In genomic region chr4:169068423-169068822, GRCh38 we compare ENCODE assay signal across 14 cellular contexts. TPM values are rescaled to one million over a fixed set of nuclear protein-coding genes. Genes with fewer than 3 reads are reported as not detected.
A peak's percentile ranks its signal among the peaks of the same experiment; 100 is the strongest.
DNase-seq lines count a peak whose midpoint lies in the region; ATAC-seq and TF ChIP-seq lines count a peak whose summit lies in the region.
"Had no signal": no experiment of that assay in that cellular context is flagged by ENCODE, and none has a peak within 500 bp of the region (broad histone marks: within the 10 kb centered on the region; RNA-seq: fewer than 3 reads in every experiment).

No MANE protein-coding gene starts in this region.

- H3K36me3 Mint-ChIP-seq in activated CD8-positive, alpha-beta T cell treated with anti-CD3 and anti-CD28 coated beads for 36 hours (ENCODE audit: low read depth), result no peaks in the 10 kb centered on the region
- no peaks in the 10 kb centered on the region for H3K36me3 Mint-ChIP-seq in osteocyte (ENCODE audit: unreplicated experiment)
- H3K36me3 Mint-ChIP-seq: activated CD4-positive, alpha-beta memory T cell treated with anti-CD3 and anti-CD28 coated beads for 36 hours; CD8-positive, alpha-beta memory T cell had no signal

- H3K4me3 ChIP-seq in effector memory CD4-positive, alpha-beta T cell (ENCODE audit: insufficient read depth, low read depth, low read length, poor library complexity, severe bottlenecking), result no peak overlapping the region
- no peak overlapping the region for H3K4me3 ChIP-seq in tibial artery
- H3K4me3 ChIP-seq: adrenal gland, dorsolateral prefrontal cortex, gastrocnemius medialis had no signal

- H3K27me3 ChIP-seq in effector memory CD4-positive, alpha-beta T cell (replicated peaks; ENCODE audit: control insufficient read depth, insufficient read depth, low read length, poor library complexity, severe bottlenecking), result no peaks in the 10 kb centered on the region
- H3K27me3 ChIP-seq in tibial artery, result no peaks in the 10 kb centered on the region
- H3K27me3 ChIP-seq: adrenal gland, dorsolateral prefrontal cortex, gastrocnemius medialis had no signal

- no peaks in the 10 kb centered on the region for H3K4me1 ChIP-seq in effector memory CD4-positive, alpha-beta T cell (ENCODE audit: control insufficient read depth, insufficient read depth, low read length, poor library complexity, severe bottlenecking)
- peaks cover 0 to 10% (median 5%) of the 10 kb centered on the region in 4 donors for H3K4me1 ChIP-seq in tibial artery
- H3K4me1 ChIP-seq: gastrocnemius medialis had no signal

- no peak for TF ChIP-seq CTCF in activated CD8-positive, alpha-beta T cell treated with anti-CD3 and anti-CD28 coated beads for 36 hours (IDR thresholded peaks at IDR 0.05)
- TF ChIP-seq CTCF in osteocyte (IDR thresholded peaks at IDR 0.05) (no peak), tibial artery (IDR thresholded peaks at IDR 0.05) (no peak)

- no peak for DNase-seq in activated CD8-positive, alpha-beta T cell treated with anti-CD3 and anti-CD28 coated beads for 36 hours
- DNase-seq in osteocyte (ENCODE audit: extremely low spot score, unreplicated experiment) (no peak), tibial artery (no peak)
- no peak for DNase-seq in effector memory CD4-positive, alpha-beta T cell
- DNase-seq: activated CD4-positive, alpha-beta memory T cell treated with anti-CD3 and anti-CD28 coated beads for 36 hours; CD8-positive, alpha-beta memory T cell; dorsolateral prefrontal cortex; gastrocnemius medialis; NCI-H1436 treated with DMSO at 0.1 percent for 48 hours had no signal

- CTCF ChIA-PET in activated CD8-positive, alpha-beta T cell treated with anti-CD3 and anti-CD28 coated beads for 36 hours (lab: Charles Lee), result interaction anchor here (1.5 kb wide), 1 partner anchor 417 kb away, joined by 4 read pairs; no protein-coding TSS in a partner anchor

- POLR2A ChIA-PET in activated CD8-positive, alpha-beta T cell treated with anti-CD3 and anti-CD28 coated beads for 36 hours (lab: Charles Lee), result no interaction called here

- H3K9me3 Mint-ChIP-seq in activated CD8-positive, alpha-beta T cell treated with anti-CD3 and anti-CD28 coated beads for 36 hours, result no peaks in the 10 kb centered on the region
- H3K9me3 Mint-ChIP-seq in osteocyte (ENCODE audit: unreplicated experiment), result peaks cover 5% of the 10 kb centered on the region
- H3K9me3 Mint-ChIP-seq: activated CD4-positive, alpha-beta memory T cell treated with anti-CD3 and anti-CD28 coated beads for 36 hours; CD8-positive, alpha-beta memory T cell had no signal

- peaks cover 2% of the 10 kb centered on the region for H3K4me1 Mint-ChIP-seq in activated CD8-positive, alpha-beta T cell treated with anti-CD3 and anti-CD28 coated beads for 36 hours (ENCODE audit: low read depth)
- H3K4me1 Mint-ChIP-seq in osteocyte (ENCODE audit: unreplicated experiment), result peaks cover 25% of the 10 kb centered on the region

- no peak overlapping the region for H3K27ac ChIP-seq in effector memory CD4-positive, alpha-beta T cell (ENCODE audit: insufficient read depth, low read length, poor library complexity, severe bottlenecking)
- H3K27ac ChIP-seq in tibial artery, result no peak overlapping the region
- H3K27ac ChIP-seq: adrenal gland, dorsolateral prefrontal cortex, gastrocnemius medialis had no signal

- intact Hi-C loops in activated CD8-positive, alpha-beta T cell treated with anti-CD3 and anti-CD28 coated beads for 36 hours (cut with micrococcal nuclease), result no loop called here
- intact Hi-C loops in tibial artery (cut with DNase I; ENCODE audit: low total_unique reads), result no loop called here

- H3K36me3 ChIP-seq in effector memory CD4-positive, alpha-beta T cell (ENCODE audit: control insufficient read depth, insufficient read depth, low read length), result no peaks in the 10 kb centered on the region
- no peaks in the 10 kb centered on the region for H3K36me3 ChIP-seq in tibial artery
- H3K36me3 ChIP-seq: adrenal gland, gastrocnemius medialis had no signal

- ATAC-seq in GM18498 (IDR thresholded peaks at IDR 0.05; ENCODE audit: unreplicated experiment) (peak; percentile 79), HG02884 (IDR thresholded peaks at IDR 0.05; ENCODE audit: unreplicated experiment) (peak; percentile 82), GM21423 (IDR thresholded peaks at IDR 0.05; ENCODE audit: unreplicated experiment) (no peak), GM18870 (IDR thresholded peaks at IDR 0.05; ENCODE audit: unreplicated experiment) (no peak)
- peak; percentile 42 for ATAC-seq in activated CD8-positive, alpha-beta T cell treated with anti-CD3 and anti-CD28 coated beads for 36 hours
- ATAC-seq: gastrocnemius medialis had no signal

- H3K9me3 ChIP-seq in effector memory CD4-positive, alpha-beta T cell (ENCODE audit: control insufficient read depth, low read length), result no peaks in the 10 kb centered on the region
- no peaks in the 10 kb centered on the region for H3K9me3 ChIP-seq in tibial artery
- H3K9me3 ChIP-seq: adrenal gland, gastrocnemius medialis had no signal

- no peaks in the 10 kb centered on the region for H3K27me3 Mint-ChIP-seq in activated CD8-positive, alpha-beta T cell treated with anti-CD3 and anti-CD28 coated beads for 36 hours
- H3K27me3 Mint-ChIP-seq in osteocyte (ENCODE audit: unreplicated experiment), result no peaks in the 10 kb centered on the region
- H3K27me3 Mint-ChIP-seq: activated CD4-positive, alpha-beta memory T cell treated with anti-CD3 and anti-CD28 coated beads for 36 hours had no signal

- H3K27ac Mint-ChIP-seq in activated CD8-positive, alpha-beta T cell treated with anti-CD3 and anti-CD28 coated beads for 36 hours, result no peak overlapping the region
- H3K27ac Mint-ChIP-seq in osteocyte (ENCODE audit: unreplicated experiment), result peak overlapping the region; percentile 19
- H3K27ac Mint-ChIP-seq: activated CD4-positive, alpha-beta memory T cell treated with anti-CD3 and anti-CD28 coated beads for 36 hours had no signal

- no peak overlapping the region for H3K4me3 Mint-ChIP-seq in activated CD8-positive, alpha-beta T cell treated with anti-CD3 and anti-CD28 coated beads for 36 hours
- H3K4me3 Mint-ChIP-seq in osteocyte (ENCODE audit: unreplicated experiment), result no peak overlapping the region
- H3K4me3 Mint-ChIP-seq: activated CD4-positive, alpha-beta memory T cell treated with anti-CD3 and anti-CD28 coated beads for 36 hours; CD8-positive, alpha-beta memory T cell had no signal

RNA-seq across cellular contexts. Expression of gene CBR4, which starts 58.4 kb away (rescaled TPM):
- total RNA-seq in activated CD8-positive, alpha-beta T cell treated with anti-CD3 and anti-CD28 coated beads for 36 hours, result 10 to 100 TPM; 25.8 to 26.8 TPM
- 20.8 and 22.6 TPM in 2 replicates for total RNA-seq in osteocyte

Comparison
In these comparisons a context has a peak if more than half of its experiments do, and no peak if none do; other contexts are left out.
1. ATAC-seq: peak in GM18498 (single experiment), HG02884 (single experiment) and activated CD8-positive, alpha-beta T cell treated with anti-CD3 and anti-CD28 coated beads for 36 hours (single experiment); none in GM21423 (single experiment) and GM18870 (single experiment).